ENCODE assay signal across 19 cellular contexts in genomic region chr18:53753616-53754015, GRCh38.
"Had no signal": no experiment of that assay in that cellular context is flagged by ENCODE, and none has a peak within 500 bp of the region (broad histone marks: within the 10 kb centered on the region; RNA-seq: fewer than 3 reads in every experiment).

No MANE protein-coding gene starts in this region.

- DNase-seq: activated B cell treated with CpG ODN at 0.5 μM for 24 hours; activated CD4-positive, alpha-beta memory T cell treated with anti-CD3 and anti-CD28 coated beads for 36 hours; activated CD4-positive, alpha-beta T cell treated with anti-CD3 and anti-CD28 coated beads for 4 hours; activated CD8-positive, alpha-beta memory T cell treated with anti-CD3 and anti-CD28 coated beads, Interleukin-2, amount 10 ng/mL, durations not matched to agents 7 days and 5 days; dermis blood vessel endothelial cell; effector memory CD4-positive, alpha-beta T cell; esophagus squamous epithelium; heart right ventricle; left lung; ovary; right lobe of liver; small intestine; stimulated activated CD4-positive, alpha-beta T cell treated with anti-CD3 and anti-CD28 coated beads, Interleukin-15, amount 100 ng/mL, for 24 hours; stimulated activated CD4-positive, alpha-beta T cell treated with anti-CD3 and anti-CD28 coated beads, Interleukin-2, amount 100 ng/mL, for 48 hours; stomach; T-helper 9 cell; upper lobe of left lung had no signal

- H3K4me1 Mint-ChIP-seq: activated B cell treated with CpG ODN at 0.5 μM for 24 hours; activated CD8-positive, alpha-beta memory T cell treated with anti-CD3 and anti-CD28 coated beads, Interleukin-2, amount 10 ng/mL, durations not matched to agents 7 days and 5 days had no signal

- H3K27ac ChIP-seq: esophagus squamous epithelium, heart right ventricle, left lung, ovary, right lobe of liver had no signal

- H3K4me3 Mint-ChIP-seq: activated B cell treated with CpG ODN at 0.5 μM for 24 hours; activated CD4-positive, alpha-beta memory T cell treated with anti-CD3 and anti-CD28 coated beads for 36 hours; activated CD8-positive, alpha-beta memory T cell treated with anti-CD3 and anti-CD28 coated beads, Interleukin-2, amount 10 ng/mL, durations not matched to agents 7 days and 5 days; activated naive CD8-positive, alpha-beta T cell; neural crest cell had no signal

- H3K36me3 Mint-ChIP-seq: activated CD4-positive, alpha-beta memory T cell treated with anti-CD3 and anti-CD28 coated beads for 36 hours; activated CD8-positive, alpha-beta memory T cell treated with anti-CD3 and anti-CD28 coated beads, Interleukin-2, amount 10 ng/mL, durations not matched to agents 7 days and 5 days; activated naive CD8-positive, alpha-beta T cell had no signal

- H3K9me3 Mint-ChIP-seq: activated B cell treated with CpG ODN at 0.5 μM for 24 hours; activated CD4-positive, alpha-beta memory T cell treated with anti-CD3 and anti-CD28 coated beads for 36 hours; neural crest cell had no signal

- H3K27me3 ChIP-seq: esophagus squamous epithelium, heart right ventricle, left lung, ovary, right lobe of liver, stomach, upper lobe of left lung had no signal

- H3K4me1 ChIP-seq: esophagus squamous epithelium, heart right ventricle, right lobe of liver had no signal

- H3K36me3 ChIP-seq: esophagus squamous epithelium, heart right ventricle, left lung, ovary, right lobe of liver, stomach, upper lobe of left lung had no signal

- H3K27me3 Mint-ChIP-seq: activated B cell treated with CpG ODN at 0.5 μM for 24 hours; activated CD4-positive, alpha-beta memory T cell treated with anti-CD3 and anti-CD28 coated beads for 36 hours; activated CD8-positive, alpha-beta memory T cell treated with anti-CD3 and anti-CD28 coated beads, Interleukin-2, amount 10 ng/mL, durations not matched to agents 7 days and 5 days; activated naive CD8-positive, alpha-beta T cell had no signal

- H3K27ac Mint-ChIP-seq: activated B cell treated with CpG ODN at 0.5 μM for 24 hours; activated CD4-positive, alpha-beta memory T cell treated with anti-CD3 and anti-CD28 coated beads for 36 hours; activated CD8-positive, alpha-beta memory T cell treated with anti-CD3 and anti-CD28 coated beads, Interleukin-2, amount 10 ng/mL, durations not matched to agents 7 days and 5 days; activated naive CD8-positive, alpha-beta T cell had no signal

- H3K9me3 ChIP-seq: esophagus squamous epithelium, left lung, ovary, right lobe of liver, stomach, upper lobe of left lung had no signal

- H3K4me3 ChIP-seq: esophagus squamous epithelium, heart right ventricle, left lung, ovary, right lobe of liver, stomach, upper lobe of left lung had no signal
